ENCODE assay signal across 17 cellular contexts in the genomic region with DNA sequence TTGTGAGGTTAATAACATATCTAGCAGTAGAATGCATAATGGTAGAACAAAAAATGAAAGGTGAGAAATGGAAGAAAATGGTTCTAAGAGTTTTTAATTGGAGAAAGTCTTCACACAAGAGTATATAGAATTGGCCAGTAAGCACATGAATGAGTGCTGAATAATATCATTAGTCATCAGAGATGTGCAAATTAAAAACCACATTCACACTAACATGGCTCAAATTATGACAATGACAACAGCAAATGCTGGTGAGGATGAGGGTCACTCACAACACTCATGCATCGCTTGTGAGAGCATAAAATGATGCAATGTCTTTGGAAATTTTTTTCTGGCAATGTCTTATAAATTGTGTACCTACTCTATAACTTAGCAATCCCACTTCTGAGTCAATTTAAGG.
"Had no signal": no experiment of that assay in that cellular context is flagged by ENCODE, and none has a peak within 500 bp of the region (broad histone marks: within the 10 kb centered on the region; RNA-seq: fewer than 3 reads in every experiment).

No MANE protein-coding gene starts in this region.

- H3K4me1 ChIP-seq: ascending aorta, colonic mucosa, esophagus muscularis mucosa, lower lobe of right lung, sigmoid colon had no signal

- H3K27me3 ChIP-seq: ascending aorta, colonic mucosa, esophagus muscularis mucosa, sigmoid colon had no signal

- H3K27ac ChIP-seq: ascending aorta, colonic mucosa, esophagus muscularis mucosa, lower lobe of right lung, sigmoid colon had no signal

- ATAC-seq: activated CD8-positive, alpha-beta T cell treated with anti-CD3 and anti-CD28 coated beads, Interleukin-2, amount 10 ng/mL, durations not matched to agents 7 days and 5 days; left colon; lower lobe of right lung; stimulated activated effector memory CD8-positive, alpha-beta T cell treated with anti-CD3 and anti-CD28 coated beads, Interleukin-12 subunit alpha, Interleukin-12 subunit beta, amount 100 ng/mL, for 72 hours had no signal

- H3K9me3 ChIP-seq: ascending aorta, colonic mucosa, lower lobe of right lung had no signal

- DNase-seq: activated CD4-positive, alpha-beta T cell treated with anti-CD3 and anti-CD28 coated beads, Interleukin-2, amount 10 ng/mL, durations not matched to agents 24 days and 14 days; activated CD4-positive, CD25-positive, alpha-beta regulatory T cell; activated CD8-positive, alpha-beta memory T cell treated with anti-CD3 and anti-CD28 coated beads, Interleukin-2, amount 50 U/mL, for 4 hours; activated CD8-positive, alpha-beta T cell treated with anti-CD3 and anti-CD28 coated beads, Interleukin-2, amount 10 ng/mL, durations not matched to agents 7 days and 5 days; activated naive CD4-positive, alpha-beta T cell; caudate nucleus; colonic mucosa; foreskin fibroblast; left colon; lower lobe of right lung; midbrain; sigmoid colon; stimulated activated CD4-positive, alpha-beta T cell treated with anti-CD3 and anti-CD28 coated beads, Interleukin-12 subunit alpha, Interleukin-12 subunit beta, amount 100 ng/mL, for 4 hours; stimulated activated CD4-positive, alpha-beta T cell treated with anti-CD3 and anti-CD28 coated beads, Interleukin-2, amount 100 ng/mL, for 24 hours had no signal

- H3K36me3 ChIP-seq: ascending aorta, colonic mucosa, esophagus muscularis mucosa, lower lobe of right lung, sigmoid colon had no signal

- H3K4me3 ChIP-seq: ascending aorta, colonic mucosa, esophagus muscularis mucosa, lower lobe of right lung, sigmoid colon had no signal
